ENCODE assay signal across 24 cellular contexts in the genomic region with DNA sequence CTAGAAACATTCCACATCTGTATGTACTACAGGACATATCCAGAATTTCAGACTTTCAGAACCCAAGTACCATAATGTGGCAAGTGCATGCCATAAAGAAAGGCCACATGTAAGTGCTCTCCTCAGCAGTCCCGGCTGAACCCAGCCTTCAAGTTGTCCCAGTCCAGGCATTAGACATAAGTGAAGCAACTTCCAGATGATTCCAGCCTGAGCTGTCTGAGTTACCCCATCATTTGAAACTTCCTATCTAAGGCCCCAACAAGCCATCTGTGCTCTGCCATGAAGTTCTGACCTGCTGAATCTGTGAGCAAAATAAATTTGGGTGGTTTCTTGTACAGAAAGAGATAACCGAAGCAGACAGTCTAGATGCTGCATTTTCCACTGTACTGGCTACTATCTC.
"Had no signal": no experiment of that assay in that cellular context is flagged by ENCODE, and none has a peak within 500 bp of the region (broad histone marks: within the 10 kb centered on the region; RNA-seq: fewer than 3 reads in every experiment).

No MANE protein-coding gene starts in this region.

- H3K4me1 ChIP-seq: SJCRH30 had no signal

- H3K36me3 ChIP-seq: cardiac muscle cell, SJCRH30 had no signal

- H3K4me3 ChIP-seq: cardiac muscle cell, SJCRH30, SK-N-MC had no signal

- H3K27me3 Mint-ChIP-seq: activated naive CD4-positive, alpha-beta T cell treated with anti-CD3 and anti-CD28 coated beads, Interleukin-2, amount 10 ng/mL, durations not matched to agents 7 days and 5 days; central memory CD8-positive, alpha-beta T cell had no signal

- H3K9me3 ChIP-seq: SJCRH30 had no signal

- H3K27ac ChIP-seq: cardiac muscle cell, SJCRH30, SK-N-MC had no signal

- H3K9me3 Mint-ChIP-seq: activated CD4-positive, alpha-beta T cell treated with anti-CD3 and anti-CD28 coated beads, Interleukin-2, amount 10 ng/mL, durations not matched to agents 7 days and 5 days; activated naive CD4-positive, alpha-beta T cell treated with anti-CD3 and anti-CD28 coated beads, Interleukin-2, amount 10 ng/mL, durations not matched to agents 7 days and 5 days; activated naive CD8-positive, alpha-beta T cell treated with anti-CD3 and anti-CD28 coated beads, Interleukin-2, amount 50 U/mL, for 24 hours; central memory CD8-positive, alpha-beta T cell had no signal

- H3K27me3 ChIP-seq: cardiac muscle cell, SJCRH30 had no signal

- H3K4me3 Mint-ChIP-seq: activated CD4-positive, alpha-beta T cell treated with anti-CD3 and anti-CD28 coated beads, Interleukin-2, amount 10 ng/mL, durations not matched to agents 7 days and 5 days; activated naive CD4-positive, alpha-beta T cell treated with anti-CD3 and anti-CD28 coated beads, Interleukin-2, amount 10 ng/mL, durations not matched to agents 7 days and 5 days; activated naive CD8-positive, alpha-beta T cell; activated naive CD8-positive, alpha-beta T cell treated with anti-CD3 and anti-CD28 coated beads, Interleukin-2, amount 50 U/mL, for 24 hours; central memory CD8-positive, alpha-beta T cell had no signal

- H3K36me3 Mint-ChIP-seq: activated naive CD4-positive, alpha-beta T cell treated with anti-CD3 and anti-CD28 coated beads, Interleukin-2, amount 10 ng/mL, durations not matched to agents 7 days and 5 days; activated naive CD8-positive, alpha-beta T cell had no signal

- H3K27ac Mint-ChIP-seq: activated CD4-positive, alpha-beta T cell treated with anti-CD3 and anti-CD28 coated beads, Interleukin-2, amount 10 ng/mL, durations not matched to agents 7 days and 5 days; activated naive CD4-positive, alpha-beta T cell treated with anti-CD3 and anti-CD28 coated beads, Interleukin-2, amount 10 ng/mL, durations not matched to agents 7 days and 5 days; activated naive CD8-positive, alpha-beta T cell; activated naive CD8-positive, alpha-beta T cell treated with anti-CD3 and anti-CD28 coated beads, Interleukin-2, amount 50 U/mL, for 24 hours had no signal

- DNase-seq: activated CD4-positive, alpha-beta T cell treated with anti-CD3 and anti-CD28 coated beads, Interleukin-2, amount 10 ng/mL, durations not matched to agents 7 days and 5 days; activated CD4-positive, alpha-beta T cell treated with anti-CD3 and anti-CD28 coated beads, Interleukin-2, amount 50 U/mL, for 48 hours; activated CD8-positive, alpha-beta memory T cell treated with anti-CD3 and anti-CD28 coated beads, Interleukin-2, amount 50 U/mL, for 4 hours; activated effector memory CD4-positive, alpha-beta T cell treated with Interleukin-2 at 50 U/mL for 16 hours; activated naive CD4-positive, alpha-beta T cell treated with anti-CD3 and anti-CD28 coated beads, Interleukin-2, amount 10 ng/mL, durations not matched to agents 7 days and 5 days; activated naive CD8-positive, alpha-beta T cell treated with anti-CD3 and anti-CD28 coated beads, Interleukin-2, amount 50 U/mL, for 24 hours; activated T-cell treated with anti-CD3 and anti-CD28 coated beads for 4 hours; activated T-cell treated with anti-CD3 and anti-CD28 coated beads, Interleukin-2, amount 50 U/mL, for 48 hours; amniotic stem cell; aorta; NCI-H1105 treated with DMSO at 0.1 percent for 48 hours; NCI-H1436 treated with DMSO at 0.1 percent for 48 hours; NCI-H1694 treated with DMSO at 0.1 percent for 48 hours; NCI-H2029; NCI-H345; NCI-H524 treated with DMSO at 0.1 percent for 48 hours; SHP77; SJCRH30; T1000 had no signal

- ATAC-seq: activated naive CD8-positive, alpha-beta T cell treated with anti-CD3 and anti-CD28 coated beads, Interleukin-2, amount 50 U/mL, for 24 hours; Panc1 had no signal

- H3K4me1 Mint-ChIP-seq: activated CD4-positive, alpha-beta T cell treated with anti-CD3 and anti-CD28 coated beads, Interleukin-2, amount 10 ng/mL, durations not matched to agents 7 days and 5 days; activated naive CD4-positive, alpha-beta T cell treated with anti-CD3 and anti-CD28 coated beads, Interleukin-2, amount 10 ng/mL, durations not matched to agents 7 days and 5 days; activated naive CD8-positive, alpha-beta T cell treated with anti-CD3 and anti-CD28 coated beads, Interleukin-2, amount 50 U/mL, for 24 hours; central memory CD8-positive, alpha-beta T cell had no signal
